Comparison of ENCODE assay signal across 1 cellular context in genomic region chr3:139558351-139559170, GRCh38.
TF ChIP-seq lines count a peak whose summit lies in the region.

No MANE protein-coding gene starts in this region.

TF ChIP-seq in IMR-90, 13 proteins besides CTCF, POLR2A, EP300 and RAD21:
- no peak for TF ChIP-seq ELK1 (IDR thresholded peaks at IDR 0.05; ENCODE audit: borderline replicate concordance, low read depth, low read length)
- TF ChIP-seq CEBPB (IDR thresholded peaks at IDR 0.05; ENCODE audit: low read depth, low read length) = 0 out of 2 replicates have a peak, but pooled peaks have one; percentile 26
